In the genomic region with DNA sequence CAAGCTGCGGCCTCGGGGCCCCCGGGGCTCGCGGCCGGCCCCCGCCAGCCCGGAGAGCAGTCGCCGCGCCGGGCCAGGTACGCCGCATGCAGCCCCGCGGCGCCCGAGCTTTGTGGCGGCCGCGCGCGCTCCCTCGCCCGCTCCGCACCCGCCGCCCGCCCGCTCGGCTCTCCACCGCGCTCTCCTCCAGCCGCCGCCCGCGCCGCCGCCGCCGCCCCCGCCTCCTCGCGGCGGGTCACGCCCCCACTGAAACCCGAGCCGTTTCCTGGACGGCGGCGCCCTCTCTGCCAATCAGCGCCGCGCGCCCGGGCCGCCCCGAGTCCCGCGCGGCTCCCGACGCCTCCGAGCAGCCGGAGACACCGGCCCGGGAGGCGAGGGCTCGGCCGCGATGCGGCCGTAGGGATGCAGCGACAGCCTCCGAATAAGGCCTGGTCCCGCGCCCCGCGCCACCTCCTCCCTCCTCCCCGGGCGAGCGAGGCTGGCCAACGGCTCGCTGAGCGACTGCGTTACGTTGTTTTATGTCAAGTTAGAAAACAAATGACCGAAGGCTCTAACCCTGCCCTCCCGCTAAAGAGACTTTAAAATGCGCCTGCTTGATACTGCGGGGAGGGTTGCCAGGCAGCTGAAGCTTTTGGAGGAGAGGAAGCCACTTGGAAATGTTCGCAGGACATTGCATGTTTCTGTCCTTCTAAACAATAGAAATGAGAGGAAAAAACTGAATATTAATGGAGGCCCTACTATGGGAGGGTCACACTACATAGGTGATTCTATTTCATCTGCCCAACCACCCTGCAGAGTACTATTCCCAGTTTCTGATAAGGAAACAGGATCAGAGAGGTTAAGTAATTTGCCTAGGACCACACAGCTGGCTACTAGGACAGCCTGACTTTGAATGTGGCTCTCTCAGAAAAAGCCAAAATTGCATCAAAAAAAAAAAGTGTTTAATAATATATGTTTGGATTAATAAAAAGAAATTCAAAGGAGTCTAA, we compare ENCODE assay signal across 8 cellular contexts. TPM values are rescaled to one million over a fixed set of nuclear protein-coding genes. Genes with fewer than 3 reads are reported as not detected.
A peak's percentile ranks its signal among the peaks of the same experiment; 100 is the strongest.
DNase-seq lines count a peak whose midpoint lies in the region; ATAC-seq, FAIRE-seq and TF ChIP-seq lines count a peak whose summit lies in the region.

A gene (minus strand): TSS at position 184 of the 989 bp plus-strand sequence. CDS start 4,627 bp downstream, outside the sequence.

- H3K79me2 ChIP-seq in OCI-LY7 (ENCODE audit: insufficient read depth, low read depth, low read length): no peaks in the 10 kb centered on the region

- POLR2A ChIA-PET in activated CD4-positive, alpha-beta memory T cell treated with anti-CD3 and anti-CD28 coated beads, Interleukin-2, amount 10 ng/mL, durations not matched to agents 7 days and 5 days (lab: Charles Lee): no interaction called here
- POLR2A ChIA-PET in naive thymus-derived CD4-positive, alpha-beta T cell (lab: Charles Lee): no interaction called here
- POLR2A ChIA-PET in OCI-LY7 (lab: Charles Lee): no interaction called here

- peak within 1 kb of the TSS; percentile 21 for H3K4me3 Mint-ChIP-seq in activated CD4-positive, alpha-beta memory T cell treated with anti-CD3 and anti-CD28 coated beads, Interleukin-2, amount 10 ng/mL, durations not matched to agents 7 days and 5 days
- peak within 1 kb of the TSS in 7 of 10 donors; percentile 10 to 73 (median 43) for H3K4me3 Mint-ChIP-seq in naive thymus-derived CD4-positive, alpha-beta T cell

- DNase-seq in ELF-1 (ENCODE audit: low read depth, low spot score) (peak; percentile 94), M059J (ENCODE audit: low read depth) (peak; percentile 75), fibroblast of villous mesenchyme (ENCODE audit: low read depth) (peak; percentile 65), urothelium cell line (ENCODE audit: low spot score) (peak; percentile 89), OCI-LY7 (ENCODE audit: low spot score) (no peak)
- peak; percentile 45 for DNase-seq in activated CD4-positive, alpha-beta memory T cell treated with anti-CD3 and anti-CD28 coated beads, Interleukin-2, amount 10 ng/mL, durations not matched to agents 7 days and 5 days
- peak in 1 of 9 donors; percentile 31 for DNase-seq in naive thymus-derived CD4-positive, alpha-beta T cell

- no peaks in the 10 kb centered on the region for H3K9me2 ChIP-seq in OCI-LY7 (ENCODE audit: insufficient read depth, low read length)

- TF ChIP-seq CTCF in fibroblast of villous mesenchyme (IDR thresholded peaks at IDR 0.05; ENCODE audit: insufficient read depth, low read depth, low read length) (no peak), OCI-LY7 (conservative IDR thresholded peaks at IDR 0.05; ENCODE audit: low read length) (no peak)

- peaks cover 50% of the 10 kb centered on the region for H3K27me3 Mint-ChIP-seq in activated CD4-positive, alpha-beta memory T cell treated with anti-CD3 and anti-CD28 coated beads, Interleukin-2, amount 10 ng/mL, durations not matched to agents 7 days and 5 days
- H3K27me3 Mint-ChIP-seq in naive thymus-derived CD4-positive, alpha-beta T cell: peaks cover 51 to 66% (median 56%) of the 10 kb centered on the region in 5 donors

- peak; percentile 75 for FAIRE-seq in urothelium cell line (lab: Jason Lieb, UNC)

- H3K27me3 ChIP-seq in naive thymus-derived CD4-positive, alpha-beta T cell (ENCODE audit: control insufficient read depth in 2 of 2, insufficient read depth in 2 of 2, low read length in 2 of 2): peaks cover 0 to 3% of the 10 kb centered on the region in 2 donors

- H3K9me3 ChIP-seq in naive thymus-derived CD4-positive, alpha-beta T cell (ENCODE audit: control insufficient read depth in 2 of 3, low read length in 3 of 3): no peaks in the 10 kb centered on the region
- H3K9me3 ChIP-seq in OCI-LY7 (ENCODE audit: low read length): no peaks in the 10 kb centered on the region

- no peaks in the 10 kb centered on the region for H3K36me3 ChIP-seq in naive thymus-derived CD4-positive, alpha-beta T cell (ENCODE audit: control insufficient read depth in 2 of 3, insufficient read depth in 3 of 3, low read length in 3 of 3)
- no peaks in the 10 kb centered on the region for H3K36me3 ChIP-seq in OCI-LY7 (ENCODE audit: insufficient read depth, low read length)

- H3K4me3 ChIP-seq in fibroblast of villous mesenchyme (ENCODE audit: low read depth, low read length): peak within 1 kb of the TSS; percentile 54
- H3K4me3 ChIP-seq in naive thymus-derived CD4-positive, alpha-beta T cell (ENCODE audit: low read length): no peak within 1 kb of the TSS
- H3K4me3 ChIP-seq in OCI-LY7 (ENCODE audit: low read depth, low read length, poor library complexity, severe bottlenecking): no peak within 1 kb of the TSS

- H3K4me1 ChIP-seq in naive thymus-derived CD4-positive, alpha-beta T cell (ENCODE audit: control insufficient read depth in 2 of 2, insufficient read depth in 2 of 2, low read length in 2 of 2): no peaks in the 10 kb centered on the region
- H3K4me1 ChIP-seq in OCI-LY7 (ENCODE audit: insufficient read depth, low read length, poor library complexity, severe bottlenecking): no peaks in the 10 kb centered on the region

- no TSS peak for BruUV-seq in OCI-LY7 (replicated peaks; lab: Mats Ljungman, UMichigan)

- H3K4me2 ChIP-seq in OCI-LY7 (ENCODE audit: low read length): no peak within 1 kb of the TSS

- peaks cover 8% of the 10 kb centered on the region for H3K4me1 Mint-ChIP-seq in activated CD4-positive, alpha-beta memory T cell treated with anti-CD3 and anti-CD28 coated beads, Interleukin-2, amount 10 ng/mL, durations not matched to agents 7 days and 5 days
- peaks cover 0 to 11% (median 8%) of the 10 kb centered on the region in 7 donors for H3K4me1 Mint-ChIP-seq in naive thymus-derived CD4-positive, alpha-beta T cell

- H3K27ac ChIP-seq in naive thymus-derived CD4-positive, alpha-beta T cell (ENCODE audit: low read depth, low read length): no peak within 1 kb of the TSS
- no peak within 1 kb of the TSS for H3K27ac ChIP-seq in OCI-LY7 (ENCODE audit: low read depth, low read length, poor library complexity, severe bottlenecking)

- no peaks in the 10 kb centered on the region for H4K20me1 ChIP-seq in OCI-LY7 (ENCODE audit: insufficient read depth, low read length)

- no peak within 1 kb of the TSS for H2AFZ ChIP-seq in OCI-LY7 (ENCODE audit: low read length)

- ATAC-seq in GM21528 (IDR thresholded peaks at IDR 0.05; ENCODE audit: low FRiP score, unreplicated experiment): peak; percentile 92
- ATAC-seq in naive thymus-derived CD4-positive, alpha-beta T cell: peak; percentile 64

- no peak within 1 kb of the TSS for H3K27ac Mint-ChIP-seq in activated CD4-positive, alpha-beta memory T cell treated with anti-CD3 and anti-CD28 coated beads, Interleukin-2, amount 10 ng/mL, durations not matched to agents 7 days and 5 days
- H3K27ac Mint-ChIP-seq in naive thymus-derived CD4-positive, alpha-beta T cell: no peak within 1 kb of the TSS

- intact Hi-C loops in naive thymus-derived CD4-positive, alpha-beta T cell (cut with micrococcal nuclease): no loop called here
- intact Hi-C loops in OCI-LY7 (cut with micrococcal nuclease; ENCODE audit: unreplicated experiment): no loop called here

- H3K36me3 Mint-ChIP-seq in activated CD4-positive, alpha-beta memory T cell treated with anti-CD3 and anti-CD28 coated beads, Interleukin-2, amount 10 ng/mL, durations not matched to agents 7 days and 5 days (ENCODE audit: low read depth): peaks cover 3% of the 10 kb centered on the region
- H3K36me3 Mint-ChIP-seq in naive thymus-derived CD4-positive, alpha-beta T cell: peaks cover 0 to 7% (median 0%) of the 10 kb centered on the region in 5 donors

- H3K9me3 Mint-ChIP-seq in activated CD4-positive, alpha-beta memory T cell treated with anti-CD3 and anti-CD28 coated beads, Interleukin-2, amount 10 ng/mL, durations not matched to agents 7 days and 5 days: no peaks in the 10 kb centered on the region
- H3K9me3 Mint-ChIP-seq in naive thymus-derived CD4-positive, alpha-beta T cell: peaks cover 0 to 4% (median 0%) of the 10 kb centered on the region in 11 donors

- CTCF ChIA-PET in activated CD4-positive, alpha-beta memory T cell treated with anti-CD3 and anti-CD28 coated beads, Interleukin-2, amount 10 ng/mL, durations not matched to agents 7 days and 5 days (lab: Charles Lee): interaction anchor here (1.1 kb wide), 1 partner anchor 650 kb away, joined by 3 read pairs; no protein-coding TSS in a partner anchor
- CTCF ChIA-PET in naive thymus-derived CD4-positive, alpha-beta T cell (lab: Charles Lee): no interaction called here
- CTCF ChIA-PET in OCI-LY7 (lab: Charles Lee; ENCODE audit: unreplicated experiment): no interaction called here

RNA-seq across cellular contexts. Expression of the gene that starts here (rescaled TPM):
- 2.1 and 6.8 TPM in 2 replicates for total RNA-seq in M059J (2014; rRNA removed; shearing (Covaris generic))
- under 1 TPM; 0.10 to 0.30 TPM for total RNA-seq in activated CD4-positive, alpha-beta memory T cell treated with anti-CD3 and anti-CD28 coated beads, Interleukin-2, amount 10 ng/mL, durations not matched to agents 7 days and 5 days
- total RNA-seq in fibroblast of villous mesenchyme (0.32 and 0.86 TPM in 2 replicates), OCI-LY7 (2022) (not detected in 2 replicates)
- 1 to 10 TPM in 1 of 5 experiments, under 1 TPM in 1, not detected in 3; 0.88 to 1.2 TPM for total RNA-seq in naive thymus-derived CD4-positive, alpha-beta T cell
- not detected for polyA plus RNA-seq in naive thymus-derived CD4-positive, alpha-beta T cell
- not detected in 2 replicates for total RNA-seq in OCI-LY7 (2014; rRNA removed; shearing (Covaris generic))

Comparison
In these comparisons a context has a peak if more than half of its experiments do, and no peak if none do; other contexts are left out.
1. Peak in DNase-seq in activated CD4-positive, alpha-beta memory T cell treated with anti-CD3 and anti-CD28 coated beads, Interleukin-2, amount 10 ng/mL, durations not matched to agents 7 days and 5 days; RNA of the gene not detected or under 1 TPM.
2. Peak in DNase-seq and H3K4me3 ChIP-seq in fibroblast of villous mesenchyme; RNA of the gene not detected or under 1 TPM.